In genomic region chr1:202957733-202958543, GRCh38 we compare ENCODE assay signal across 1 cellular context.
A peak's percentile ranks its signal among the peaks of the same experiment; 100 is the strongest.
TF ChIP-seq lines count a peak whose summit lies in the region.

Gene ADIPOR1, minus strand, starts transcription at chr1:202958312. Its CDS starts 7,242 bp downstream, at chr1:202951070.

TF ChIP-seq in HepG2, 621 proteins besides CTCF, POLR2A, EP300 and RAD21 (continued from another document and continues in another):
- TF ChIP-seq, protein P1, sequence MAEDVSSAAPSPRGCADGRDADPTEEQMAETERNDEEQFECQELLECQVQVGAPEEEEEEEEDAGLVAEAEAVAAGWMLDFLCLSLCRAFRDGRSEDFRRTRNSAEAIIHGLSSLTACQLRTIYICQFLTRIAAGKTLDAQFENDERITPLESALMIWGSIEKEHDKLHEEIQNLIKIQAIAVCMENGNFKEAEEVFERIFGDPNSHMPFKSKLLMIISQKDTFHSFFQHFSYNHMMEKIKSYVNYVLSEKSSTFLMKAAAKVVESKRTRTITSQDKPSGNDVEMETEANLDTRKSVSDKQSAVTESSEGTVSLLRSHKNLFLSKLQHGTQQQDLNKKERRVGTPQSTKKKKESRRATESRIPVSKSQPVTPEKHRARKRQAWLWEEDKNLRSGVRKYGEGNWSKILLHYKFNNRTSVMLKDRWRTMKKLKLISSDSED (CRISPR knock-in tag; IDR thresholded peaks at IDR 0.05) = no peak
- TF ChIP-seq SPEN (CRISPR knock-in tag; IDR thresholded peaks at IDR 0.05; ENCODE audit: low read depth) (peak; percentile 86), AGO2 (optimal IDR thresholded peaks at IDR 0.05; ENCODE audit: low read depth, low read length) (peak; percentile 84), ZNF609 (CRISPR knock-in tag; IDR thresholded peaks at IDR 0.05; ENCODE audit: borderline replicate concordance) (no peak), ZSCAN21 (CRISPR knock-in tag; IDR thresholded peaks at IDR 0.05; ENCODE audit: borderline replicate concordance) (peak; percentile 65; the same call in 1 of the 2 replicates), ZMYM4 (CRISPR knock-in tag; IDR thresholded peaks at IDR 0.05) (peak; percentile 62; the same call in 1 of the 2 replicates), HOXA9 (CRISPR knock-in tag; IDR thresholded peaks at IDR 0.05; ENCODE audit: borderline replicate concordance) (0 out of 2 replicates have a peak, but pooled peaks have one; percentile 29), HNRNPLL (IDR thresholded peaks at IDR 0.05; ENCODE audit: low read depth, low read length, poor library complexity, severe bottlenecking) (peak; percentile 48), TAF1 (CRISPR knock-in tag; IDR thresholded peaks at IDR 0.05) (peak; percentile 45; the same call in 1 of the 2 replicates), ZFP82 (CRISPR knock-in tag; IDR thresholded peaks at IDR 0.05; ENCODE audit: borderline replicate concordance) (0 out of 2 replicates have a peak, but pooled peaks have one; percentile 55), ZFP36L1 (CRISPR knock-in tag; IDR thresholded peaks at IDR 0.05) (0 out of 2 replicates have a peak, but pooled peaks have one; percentile 43), ZSCAN22 (CRISPR knock-in tag; IDR thresholded peaks at IDR 0.05) (0 out of 2 replicates have a peak, but pooled peaks have one; percentile 17), ZMAT3 (CRISPR knock-in tag; conservative IDR thresholded peaks at IDR 0.05) (peak; percentile 84; the same call in 1 of the 2 replicates), ZNF670 (CRISPR knock-in tag; IDR thresholded peaks at IDR 0.05; ENCODE audit: borderline replicate concordance) (0 out of 2 replicates have a peak, but pooled peaks have one; percentile 31), SAFB2 (CRISPR knock-in tag; IDR thresholded peaks at IDR 0.05; ENCODE audit: borderline replicate concordance, low read depth) (peak; percentile 31; the same call in 1 of the 2 replicates), SRSF1 (optimal IDR thresholded peaks at IDR 0.05; ENCODE audit: low read depth, low read length) (peak; percentile 36), SP5 (CRISPR knock-in tag; IDR thresholded peaks at IDR 0.05; ENCODE audit: borderline replicate concordance, low read depth) (peak; percentile 32; the same call in 1 of the 2 replicates), NCOA2 (CRISPR knock-in tag; IDR thresholded peaks at IDR 0.05) (no peak), ZNF737 (CRISPR knock-in tag; IDR thresholded peaks at IDR 0.05; ENCODE audit: borderline replicate concordance) (no peak), ARID5B (CRISPR knock-in tag; IDR thresholded peaks at IDR 0.05) (0 out of 2 replicates have a peak, but pooled peaks have one; percentile 11), EZH2 (conservative IDR thresholded peaks at IDR 0.05; ENCODE audit: low read depth, low read length) (no peak), KMT2B (CRISPR knock-in tag; IDR thresholded peaks at IDR 0.05) (no peak), ZNF205 (CRISPR knock-in tag; IDR thresholded peaks at IDR 0.05) (0 out of 2 replicates have a peak, but pooled peaks have one; percentile 54), ZKSCAN5 (CRISPR knock-in tag; IDR thresholded peaks at IDR 0.05) (peak; percentile 94), NFE2L1 (CRISPR knock-in tag; IDR thresholded peaks at IDR 0.05; ENCODE audit: borderline replicate concordance) (peak; percentile 24; the same call in 1 of the 2 replicates), TFDP2 (CRISPR knock-in tag; IDR thresholded peaks at IDR 0.05) (peak; percentile 72), PHF20 (CRISPR knock-in tag; IDR thresholded peaks at IDR 0.05) (peak; percentile 86), KLF11 (CRISPR knock-in tag; IDR thresholded peaks at IDR 0.05) (no peak)
- TF ChIP-seq, protein P2, sequence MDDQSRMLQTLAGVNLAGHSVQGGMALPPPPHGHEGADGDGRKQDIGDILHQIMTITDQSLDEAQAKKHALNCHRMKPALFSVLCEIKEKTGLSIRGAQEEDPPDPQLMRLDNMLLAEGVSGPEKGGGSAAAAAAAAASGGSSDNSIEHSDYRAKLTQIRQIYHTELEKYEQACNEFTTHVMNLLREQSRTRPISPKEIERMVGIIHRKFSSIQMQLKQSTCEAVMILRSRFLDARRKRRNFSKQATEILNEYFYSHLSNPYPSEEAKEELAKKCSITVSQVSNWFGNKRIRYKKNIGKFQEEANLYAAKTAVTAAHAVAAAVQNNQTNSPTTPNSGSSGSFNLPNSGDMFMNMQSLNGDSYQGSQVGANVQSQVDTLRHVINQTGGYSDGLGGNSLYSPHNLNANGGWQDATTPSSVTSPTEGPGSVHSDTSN (CRISPR knock-in tag; IDR thresholded peaks at IDR 0.05; ENCODE audit: borderline replicate concordance) = no peak
- TF ChIP-seq, protein P3, sequence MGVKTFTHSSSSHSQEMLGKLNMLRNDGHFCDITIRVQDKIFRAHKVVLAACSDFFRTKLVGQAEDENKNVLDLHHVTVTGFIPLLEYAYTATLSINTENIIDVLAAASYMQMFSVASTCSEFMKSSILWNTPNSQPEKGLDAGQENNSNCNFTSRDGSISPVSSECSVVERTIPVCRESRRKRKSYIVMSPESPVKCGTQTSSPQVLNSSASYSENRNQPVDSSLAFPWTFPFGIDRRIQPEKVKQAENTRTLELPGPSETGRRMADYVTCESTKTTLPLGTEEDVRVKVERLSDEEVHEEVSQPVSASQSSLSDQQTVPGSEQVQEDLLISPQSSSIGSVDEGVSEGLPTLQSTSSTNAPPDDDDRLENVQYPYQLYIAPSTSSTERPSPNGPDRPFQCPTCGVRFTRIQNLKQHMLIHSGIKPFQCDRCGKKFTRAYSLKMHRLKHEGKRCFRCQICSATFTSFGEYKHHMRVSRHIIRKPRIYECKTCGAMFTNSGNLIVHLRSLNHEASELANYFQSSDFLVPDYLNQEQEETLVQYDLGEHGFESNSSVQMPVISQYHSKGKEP (CRISPR knock-in tag; IDR thresholded peaks at IDR 0.05) = no peak
- TF ChIP-seq, protein P4, sequence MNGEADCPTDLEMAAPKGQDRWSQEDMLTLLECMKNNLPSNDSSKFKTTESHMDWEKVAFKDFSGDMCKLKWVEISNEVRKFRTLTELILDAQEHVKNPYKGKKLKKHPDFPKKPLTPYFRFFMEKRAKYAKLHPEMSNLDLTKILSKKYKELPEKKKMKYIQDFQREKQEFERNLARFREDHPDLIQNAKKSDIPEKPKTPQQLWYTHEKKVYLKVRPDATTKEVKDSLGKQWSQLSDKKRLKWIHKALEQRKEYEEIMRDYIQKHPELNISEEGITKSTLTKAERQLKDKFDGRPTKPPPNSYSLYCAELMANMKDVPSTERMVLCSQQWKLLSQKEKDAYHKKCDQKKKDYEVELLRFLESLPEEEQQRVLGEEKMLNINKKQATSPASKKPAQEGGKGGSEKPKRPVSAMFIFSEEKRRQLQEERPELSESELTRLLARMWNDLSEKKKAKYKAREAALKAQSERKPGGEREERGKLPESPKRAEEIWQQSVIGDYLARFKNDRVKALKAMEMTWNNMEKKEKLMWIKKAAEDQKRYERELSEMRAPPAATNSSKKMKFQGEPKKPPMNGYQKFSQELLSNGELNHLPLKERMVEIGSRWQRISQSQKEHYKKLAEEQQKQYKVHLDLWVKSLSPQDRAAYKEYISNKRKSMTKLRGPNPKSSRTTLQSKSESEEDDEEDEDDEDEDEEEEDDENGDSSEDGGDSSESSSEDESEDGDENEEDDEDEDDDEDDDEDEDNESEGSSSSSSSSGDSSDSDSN (CRISPR knock-in tag; IDR thresholded peaks at IDR 0.05) = peak; percentile 62
- TF ChIP-seq, protein P5, sequence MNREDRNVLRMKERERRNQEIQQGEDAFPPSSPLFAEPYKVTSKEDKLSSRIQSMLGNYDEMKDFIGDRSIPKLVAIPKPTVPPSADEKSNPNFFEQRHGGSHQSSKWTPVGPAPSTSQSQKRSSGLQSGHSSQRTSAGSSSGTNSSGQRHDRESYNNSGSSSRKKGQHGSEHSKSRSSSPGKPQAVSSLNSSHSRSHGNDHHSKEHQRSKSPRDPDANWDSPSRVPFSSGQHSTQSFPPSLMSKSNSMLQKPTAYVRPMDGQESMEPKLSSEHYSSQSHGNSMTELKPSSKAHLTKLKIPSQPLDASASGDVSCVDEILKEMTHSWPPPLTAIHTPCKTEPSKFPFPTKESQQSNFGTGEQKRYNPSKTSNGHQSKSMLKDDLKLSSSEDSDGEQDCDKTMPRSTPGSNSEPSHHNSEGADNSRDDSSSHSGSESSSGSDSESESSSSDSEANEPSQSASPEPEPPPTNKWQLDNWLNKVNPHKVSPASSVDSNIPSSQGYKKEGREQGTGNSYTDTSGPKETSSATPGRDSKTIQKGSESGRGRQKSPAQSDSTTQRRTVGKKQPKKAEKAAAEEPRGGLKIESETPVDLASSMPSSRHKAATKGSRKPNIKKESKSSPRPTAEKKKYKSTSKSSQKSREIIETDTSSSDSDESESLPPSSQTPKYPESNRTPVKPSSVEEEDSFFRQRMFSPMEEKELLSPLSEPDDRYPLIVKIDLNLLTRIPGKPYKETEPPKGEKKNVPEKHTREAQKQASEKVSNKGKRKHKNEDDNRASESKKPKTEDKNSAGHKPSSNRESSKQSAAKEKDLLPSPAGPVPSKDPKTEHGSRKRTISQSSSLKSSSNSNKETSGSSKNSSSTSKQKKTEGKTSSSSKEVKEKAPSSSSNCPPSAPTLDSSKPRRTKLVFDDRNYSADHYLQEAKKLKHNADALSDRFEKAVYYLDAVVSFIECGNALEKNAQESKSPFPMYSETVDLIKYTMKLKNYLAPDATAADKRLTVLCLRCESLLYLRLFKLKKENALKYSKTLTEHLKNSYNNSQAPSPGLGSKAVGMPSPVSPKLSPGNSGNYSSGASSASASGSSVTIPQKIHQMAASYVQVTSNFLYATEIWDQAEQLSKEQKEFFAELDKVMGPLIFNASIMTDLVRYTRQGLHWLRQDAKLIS (CRISPR knock-in tag; IDR thresholded peaks at IDR 0.05) = no peak
- TF ChIP-seq, protein P6, sequence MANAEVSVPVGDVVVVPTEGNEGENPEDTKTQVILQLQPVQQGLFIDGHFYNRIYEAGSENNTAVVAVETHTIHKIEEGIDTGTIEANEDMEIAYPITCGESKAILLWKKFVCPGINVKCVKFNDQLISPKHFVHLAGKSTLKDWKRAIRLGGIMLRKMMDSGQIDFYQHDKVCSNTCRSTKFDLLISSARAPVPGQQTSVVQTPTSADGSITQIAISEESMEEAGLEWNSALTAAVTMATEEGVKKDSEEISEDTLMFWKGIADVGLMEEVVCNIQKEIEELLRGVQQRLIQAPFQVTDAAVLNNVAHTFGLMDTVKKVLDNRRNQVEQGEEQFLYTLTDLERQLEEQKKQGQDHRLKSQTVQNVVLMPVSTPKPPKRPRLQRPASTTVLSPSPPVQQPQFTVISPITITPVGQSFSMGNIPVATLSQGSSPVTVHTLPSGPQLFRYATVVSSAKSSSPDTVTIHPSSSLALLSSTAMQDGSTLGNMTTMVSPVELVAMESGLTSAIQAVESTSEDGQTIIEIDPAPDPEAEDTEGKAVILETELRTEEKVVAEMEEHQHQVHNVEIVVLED (CRISPR knock-in tag; IDR thresholded peaks at IDR 0.05; ENCODE audit: borderline replicate concordance) = peak; percentile 20; the same call in 1 of the 2 replicates
